In genomic region chr1:152110860-152111514, GRCh38 we compare ENCODE assay signal across 1 cellular context.
TF ChIP-seq lines count a peak whose summit lies in the region.

No MANE protein-coding gene starts in this region.

TF ChIP-seq in HepG2, 621 proteins besides CTCF, POLR2A, EP300 and RAD21:
- TF ChIP-seq ZNF850 (CRISPR knock-in tag; conservative IDR thresholded peaks at IDR 0.05) (no peak), JARID2 (CRISPR knock-in tag; IDR thresholded peaks at IDR 0.05; ENCODE audit: insufficient replicate concordance) (no peak), THYN1 (CRISPR knock-in tag; IDR thresholded peaks at IDR 0.05; ENCODE audit: borderline replicate concordance, low read depth) (no peak), HMG20B (CRISPR knock-in tag; conservative IDR thresholded peaks at IDR 0.05) (no peak), HNRNPLL (IDR thresholded peaks at IDR 0.05; ENCODE audit: low read depth, low read length, poor library complexity, severe bottlenecking) (peak; percentile 29), PRDM15 (CRISPR knock-in tag; IDR thresholded peaks at IDR 0.05) (no peak), ZNF800 (CRISPR knock-in tag; IDR thresholded peaks at IDR 0.05) (peak; percentile 85), MTA1 (CRISPR knock-in tag; IDR thresholded peaks at IDR 0.05; ENCODE audit: borderline replicate concordance) (no peak), MED1 (CRISPR knock-in tag; IDR thresholded peaks at IDR 0.05) (no peak), NFE2L2 (IDR thresholded peaks at IDR 0.05; ENCODE audit: low read length) (no peak), HCFC1 (IDR thresholded peaks at IDR 0.05; ENCODE audit: low read depth, low read length) (no peak), SMARCC2 (IDR thresholded peaks at IDR 0.05) (no peak), HNRNPL (IDR thresholded peaks at IDR 0.05; ENCODE audit: low read depth, low read length) (no peak), ZNF317 (CRISPR knock-in tag; IDR thresholded peaks at IDR 0.05) (no peak)
